In genomic region chr14:54979039-54979438, GRCh38 we compare ENCODE assay signal across 21 cellular contexts.
"Had no signal": no experiment of that assay in that cellular context is flagged by ENCODE, and none has a peak within 500 bp of the region (broad histone marks: within the 10 kb centered on the region; RNA-seq: fewer than 3 reads in every experiment).

No MANE protein-coding gene starts in this region.

- H3K27me3 Mint-ChIP-seq: naive thymus-derived CD8-positive, alpha-beta T cell had no signal

- H3K36me3 ChIP-seq: ovary, right atrium auricular region, sigmoid colon had no signal

- H3K4me1 Mint-ChIP-seq: neural progenitor cell had no signal

- H3K4me3 ChIP-seq: dorsolateral prefrontal cortex, hepatocyte, lung, mucosa of descending colon, neural progenitor cell, ovary, right atrium auricular region, sigmoid colon, skin epidermis had no signal

- H3K4me3 Mint-ChIP-seq: naive thymus-derived CD8-positive, alpha-beta T cell; neural progenitor cell had no signal

- H3K9me3 Mint-ChIP-seq: naive thymus-derived CD8-positive, alpha-beta T cell; neural progenitor cell had no signal

- H3K27me3 ChIP-seq: dorsolateral prefrontal cortex, hepatocyte, neural progenitor cell, ovary, right atrium auricular region, sigmoid colon had no signal

- H3K4me1 ChIP-seq: neural progenitor cell, right atrium auricular region, sigmoid colon had no signal

- DNase-seq: cortex of kidney; dorsolateral prefrontal cortex; effector CD8-positive, alpha-beta T cell; foreskin melanocyte; head of caudate nucleus; kidney; left colon; left ventricle myocardium superior; mucosa of descending colon; naive thymus-derived CD8-positive, alpha-beta T cell; nucleus accumbens; ovary; sigmoid colon; stimulated activated CD4-positive, alpha-beta T cell treated with anti-CD3 and anti-CD28 coated beads, Interleukin-2, amount 100 ng/mL, for 24 hours; stimulated activated naive CD4-positive, alpha-beta T cell treated with Interleukin-2 at 50 U/mL for 16 hours; trophoblast cell had no signal

- H3K27ac ChIP-seq: dorsolateral prefrontal cortex, hepatocyte, neural progenitor cell, ovary, right atrium auricular region, sigmoid colon, skin epidermis had no signal

- ATAC-seq: left colon; left ventricle myocardium superior; mucosa of descending colon; naive thymus-derived CD8-positive, alpha-beta T cell had no signal

- H3K27ac Mint-ChIP-seq: naive thymus-derived CD8-positive, alpha-beta T cell; neural progenitor cell had no signal

- H3K9me3 ChIP-seq: mucosa of descending colon, ovary, right atrium auricular region, sigmoid colon had no signal
